ENCODE assay signal across 33 cellular contexts in genomic region chr11:125367710-125368109, GRCh38.
"Had no signal": no experiment of that assay in that cellular context is flagged by ENCODE, and none has a peak within 500 bp of the region (broad histone marks: within the 10 kb centered on the region; RNA-seq: fewer than 3 reads in every experiment).

No MANE protein-coding gene starts in this region.

- H3K36me3 ChIP-seq: adrenal gland, brain microvascular endothelial cell, breast epithelium had no signal

- H3K4me1 ChIP-seq: adrenal gland, breast epithelium had no signal

- H3K4me3 ChIP-seq: adrenal gland, body of pancreas, breast epithelium had no signal

- H3K27ac ChIP-seq: adrenal gland, body of pancreas, brain microvascular endothelial cell, breast epithelium, VCaP had no signal

- H3K9me3 ChIP-seq: adrenal gland, body of pancreas, breast epithelium had no signal

- ATAC-seq: activated CD8-positive, alpha-beta T cell treated with anti-CD3 and anti-CD28 coated beads for 36 hours; activated naive CD4-positive, alpha-beta T cell treated with anti-CD3 and anti-CD28 coated beads, Interleukin-2, amount 50 U/mL, for 72 hours; activated T-cell treated with anti-CD3 and anti-CD28 coated beads, Interleukin-2, amount 50 U/mL, for 4 hours; activated T-cell treated with anti-CD3 and anti-CD28 coated beads, Interleukin-2, amount 50 U/mL, for 72 hours; activated T-helper 17 cell treated with anti-CD3 and anti-CD28 coated beads, Interleukin-2, amount 50 U/mL, for 72 hours; body of pancreas had no signal

- H3K27me3 ChIP-seq: adrenal gland, body of pancreas, breast epithelium had no signal

- DNase-seq: activated B cell treated with CpG ODN at 0.5 μM for 24 hours; activated CD4-positive, alpha-beta memory T cell treated with anti-CD3 and anti-CD28 coated beads for 36 hours; activated CD4-positive, alpha-beta T cell treated with anti-CD3 and anti-CD28 coated beads for 4 hours; activated CD4-positive, alpha-beta T cell treated with anti-CD3 and anti-CD28 coated beads, Interleukin-2, amount 10 ng/mL, durations not matched to agents 24 days and 14 days; activated CD4-positive, alpha-beta T cell treated with anti-CD3 and anti-CD28 coated beads, Interleukin-2, amount 50 U/mL, for 1 hour; activated CD4-positive, alpha-beta T cell treated with anti-CD3 and anti-CD28 coated beads, Interleukin-2, amount 50 U/mL, for 4 hours; activated CD4-positive, CD25-positive, alpha-beta regulatory T cell treated with anti-CD3 and anti-CD28 coated beads, Interleukin-2, amount 50 U/mL, for 72 hours; activated CD8-positive, alpha-beta memory T cell treated with anti-CD3 and anti-CD28 coated beads, Interleukin-2, amount 50 U/mL, for 4 hours; activated CD8-positive, alpha-beta T cell treated with anti-CD3 and anti-CD28 coated beads for 36 hours; activated effector memory CD4-positive, alpha-beta T cell treated with anti-CD3 and anti-CD28 coated beads, Interleukin-2, amount 50 U/mL, for 16 hours; activated gamma-delta T cell treated with Interleukin-2 at 50 U/mL for 16 hours; activated naive CD4-positive, alpha-beta T cell; activated naive CD4-positive, alpha-beta T cell treated with anti-CD3 and anti-CD28 coated beads for 36 hours; activated naive CD4-positive, alpha-beta T cell treated with anti-CD3 and anti-CD28 coated beads, Interleukin-2, amount 50 U/mL, for 16 hours; activated naive CD8-positive, alpha-beta T cell treated with anti-CD3 and anti-CD28 coated beads for 36 hours; activated T-cell treated with anti-CD3 and anti-CD28 coated beads for 4 hours; activated T-cell treated with anti-CD3 and anti-CD28 coated beads, Interleukin-2, amount 50 U/mL, for 1 hour; activated T-cell treated with anti-CD3 and anti-CD28 coated beads, Interleukin-2, amount 50 U/mL, for 4 hours; activated T-cell treated with anti-CD3 and anti-CD28 coated beads, Interleukin-2, amount 50 U/mL, for 72 hours; adrenal gland; amniotic stem cell; aorta; body of pancreas; brain microvascular endothelial cell; caudate nucleus; cerebellar nuclear complex; T-helper 1 cell; T-helper 2 cell; T-helper 9 cell had no signal
